ENCODE assay signal across 1 cellular context in the genomic region with DNA sequence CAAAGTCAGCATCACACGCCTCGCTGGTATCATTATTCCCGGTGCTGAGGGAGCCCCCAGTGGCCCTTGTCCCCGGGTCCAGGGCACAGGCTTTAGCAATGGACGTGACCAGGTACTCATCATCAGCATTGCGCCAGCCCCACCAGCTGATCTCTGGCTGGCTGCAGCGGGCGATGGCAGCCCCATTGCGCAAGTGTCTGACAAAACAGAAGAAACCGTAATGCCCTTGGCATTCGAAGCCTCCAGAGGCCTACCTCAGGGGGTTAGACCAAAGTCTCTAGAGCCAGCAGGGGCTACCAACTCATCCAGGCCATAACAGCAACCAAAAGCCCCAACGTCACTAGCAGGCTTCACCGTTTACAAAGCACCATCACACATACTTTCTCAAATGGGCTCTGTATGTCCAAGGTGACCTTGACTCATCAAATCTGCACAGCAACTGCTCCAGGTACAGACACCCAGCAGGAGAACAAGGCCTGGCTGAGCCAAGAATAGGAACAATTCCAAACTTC.
A peak's percentile ranks its signal among the peaks of the same experiment; 100 is the strongest.
TF ChIP-seq lines count a peak whose summit lies in the region.

No MANE protein-coding gene starts in this region.

TF ChIP-seq in HepG2, 621 proteins besides CTCF, POLR2A, EP300 and RAD21 (continued from another document and continues in another):
- TF ChIP-seq, protein P1, sequence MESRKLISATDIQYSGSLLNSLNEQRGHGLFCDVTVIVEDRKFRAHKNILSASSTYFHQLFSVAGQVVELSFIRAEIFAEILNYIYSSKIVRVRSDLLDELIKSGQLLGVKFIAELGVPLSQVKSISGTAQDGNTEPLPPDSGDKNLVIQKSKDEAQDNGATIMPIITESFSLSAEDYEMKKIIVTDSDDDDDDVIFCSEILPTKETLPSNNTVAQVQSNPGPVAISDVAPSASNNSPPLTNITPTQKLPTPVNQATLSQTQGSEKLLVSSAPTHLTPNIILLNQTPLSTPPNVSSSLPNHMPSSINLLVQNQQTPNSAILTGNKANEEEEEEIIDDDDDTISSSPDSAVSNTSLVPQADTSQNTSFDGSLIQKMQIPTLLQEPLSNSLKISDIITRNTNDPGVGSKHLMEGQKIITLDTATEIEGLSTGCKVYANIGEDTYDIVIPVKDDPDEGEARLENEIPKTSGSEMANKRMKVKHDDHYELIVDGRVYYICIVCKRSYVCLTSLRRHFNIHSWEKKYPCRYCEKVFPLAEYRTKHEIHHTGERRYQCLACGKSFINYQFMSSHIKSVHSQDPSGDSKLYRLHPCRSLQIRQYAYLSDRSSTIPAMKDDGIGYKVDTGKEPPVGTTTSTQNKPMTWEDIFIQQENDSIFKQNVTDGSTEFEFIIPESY (CRISPR knock-in tag; IDR thresholded peaks at IDR 0.05), result peak; percentile 97
- TF ChIP-seq NR2F2 (IDR thresholded peaks at IDR 0.05; ENCODE audit: borderline replicate concordance, low read depth) (no peak), PAX8 (CRISPR knock-in tag; IDR thresholded peaks at IDR 0.05; ENCODE audit: borderline replicate concordance) (no peak), TCF7 (IDR thresholded peaks at IDR 0.05; ENCODE audit: low read depth) (no peak), ZNF850 (CRISPR knock-in tag; conservative IDR thresholded peaks at IDR 0.05) (no peak), ZMAT3 (CRISPR knock-in tag; conservative IDR thresholded peaks at IDR 0.05) (no peak), RCOR2 (CRISPR knock-in tag; IDR thresholded peaks at IDR 0.05) (no peak), CEBPG (CRISPR knock-in tag; IDR thresholded peaks at IDR 0.05) (peak; percentile 60; the same call in 1 of the 2 replicates), ZNF274 (CRISPR knock-in tag; IDR thresholded peaks at IDR 0.05) (no peak), ISL2 (CRISPR knock-in tag; IDR thresholded peaks at IDR 0.05) (no peak), TCF12 (IDR thresholded peaks at IDR 0.05) (no peak), TCF12 (CRISPR knock-in tag; IDR thresholded peaks at IDR 0.05) (no peak), ZNF670 (CRISPR knock-in tag; IDR thresholded peaks at IDR 0.05; ENCODE audit: borderline replicate concordance) (no peak), ZNF615 (CRISPR knock-in tag; IDR thresholded peaks at IDR 0.05; ENCODE audit: borderline replicate concordance) (no peak), CEBPB (IDR thresholded peaks at IDR 0.05; ENCODE audit: borderline replicate concordance, low read depth, low read length) (peak; percentile 96), BCL6 (CRISPR knock-in tag; IDR thresholded peaks at IDR 0.05) (no peak), DPF2 (CRISPR knock-in tag; IDR thresholded peaks at IDR 0.05; ENCODE audit: borderline replicate concordance, low read depth) (no peak), ZFP41 (CRISPR knock-in tag; IDR thresholded peaks at IDR 0.05; ENCODE audit: borderline replicate concordance) (no peak), HNF4G (IDR thresholded peaks at IDR 0.05; ENCODE audit: borderline replicate concordance, low read depth, low read length) (no peak), HNF4G (CRISPR knock-in tag; IDR thresholded peaks at IDR 0.05; ENCODE audit: borderline replicate concordance, low read depth) (no peak), ZSCAN29 (CRISPR knock-in tag; conservative IDR thresholded peaks at IDR 0.05) (no peak), ZNF792 (CRISPR knock-in tag; IDR thresholded peaks at IDR 0.05) (no peak)
- TF ChIP-seq, protein P2, sequence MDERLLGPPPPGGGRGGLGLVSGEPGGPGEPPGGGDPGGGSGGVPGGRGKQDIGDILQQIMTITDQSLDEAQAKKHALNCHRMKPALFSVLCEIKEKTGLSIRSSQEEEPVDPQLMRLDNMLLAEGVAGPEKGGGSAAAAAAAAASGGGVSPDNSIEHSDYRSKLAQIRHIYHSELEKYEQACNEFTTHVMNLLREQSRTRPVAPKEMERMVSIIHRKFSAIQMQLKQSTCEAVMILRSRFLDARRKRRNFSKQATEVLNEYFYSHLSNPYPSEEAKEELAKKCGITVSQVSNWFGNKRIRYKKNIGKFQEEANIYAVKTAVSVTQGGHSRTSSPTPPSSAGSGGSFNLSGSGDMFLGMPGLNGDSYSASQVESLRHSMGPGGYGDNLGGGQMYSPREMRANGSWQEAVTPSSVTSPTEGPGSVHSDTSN (CRISPR knock-in tag; IDR thresholded peaks at IDR 0.05), result no peak
- TF ChIP-seq, protein P3, sequence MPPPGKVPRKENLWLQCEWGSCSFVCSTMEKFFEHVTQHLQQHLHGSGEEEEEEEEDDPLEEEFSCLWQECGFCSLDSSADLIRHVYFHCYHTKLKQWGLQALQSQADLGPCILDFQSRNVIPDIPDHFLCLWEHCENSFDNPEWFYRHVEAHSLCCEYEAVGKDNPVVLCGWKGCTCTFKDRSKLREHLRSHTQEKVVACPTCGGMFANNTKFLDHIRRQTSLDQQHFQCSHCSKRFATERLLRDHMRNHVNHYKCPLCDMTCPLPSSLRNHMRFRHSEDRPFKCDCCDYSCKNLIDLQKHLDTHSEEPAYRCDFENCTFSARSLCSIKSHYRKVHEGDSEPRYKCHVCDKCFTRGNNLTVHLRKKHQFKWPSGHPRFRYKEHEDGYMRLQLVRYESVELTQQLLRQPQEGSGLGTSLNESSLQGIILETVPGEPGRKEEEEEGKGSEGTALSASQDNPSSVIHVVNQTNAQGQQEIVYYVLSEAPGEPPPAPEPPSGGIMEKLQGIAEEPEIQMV (CRISPR knock-in tag; IDR thresholded peaks at IDR 0.05; ENCODE audit: low read depth), result no peak
- TF ChIP-seq, protein P4, sequence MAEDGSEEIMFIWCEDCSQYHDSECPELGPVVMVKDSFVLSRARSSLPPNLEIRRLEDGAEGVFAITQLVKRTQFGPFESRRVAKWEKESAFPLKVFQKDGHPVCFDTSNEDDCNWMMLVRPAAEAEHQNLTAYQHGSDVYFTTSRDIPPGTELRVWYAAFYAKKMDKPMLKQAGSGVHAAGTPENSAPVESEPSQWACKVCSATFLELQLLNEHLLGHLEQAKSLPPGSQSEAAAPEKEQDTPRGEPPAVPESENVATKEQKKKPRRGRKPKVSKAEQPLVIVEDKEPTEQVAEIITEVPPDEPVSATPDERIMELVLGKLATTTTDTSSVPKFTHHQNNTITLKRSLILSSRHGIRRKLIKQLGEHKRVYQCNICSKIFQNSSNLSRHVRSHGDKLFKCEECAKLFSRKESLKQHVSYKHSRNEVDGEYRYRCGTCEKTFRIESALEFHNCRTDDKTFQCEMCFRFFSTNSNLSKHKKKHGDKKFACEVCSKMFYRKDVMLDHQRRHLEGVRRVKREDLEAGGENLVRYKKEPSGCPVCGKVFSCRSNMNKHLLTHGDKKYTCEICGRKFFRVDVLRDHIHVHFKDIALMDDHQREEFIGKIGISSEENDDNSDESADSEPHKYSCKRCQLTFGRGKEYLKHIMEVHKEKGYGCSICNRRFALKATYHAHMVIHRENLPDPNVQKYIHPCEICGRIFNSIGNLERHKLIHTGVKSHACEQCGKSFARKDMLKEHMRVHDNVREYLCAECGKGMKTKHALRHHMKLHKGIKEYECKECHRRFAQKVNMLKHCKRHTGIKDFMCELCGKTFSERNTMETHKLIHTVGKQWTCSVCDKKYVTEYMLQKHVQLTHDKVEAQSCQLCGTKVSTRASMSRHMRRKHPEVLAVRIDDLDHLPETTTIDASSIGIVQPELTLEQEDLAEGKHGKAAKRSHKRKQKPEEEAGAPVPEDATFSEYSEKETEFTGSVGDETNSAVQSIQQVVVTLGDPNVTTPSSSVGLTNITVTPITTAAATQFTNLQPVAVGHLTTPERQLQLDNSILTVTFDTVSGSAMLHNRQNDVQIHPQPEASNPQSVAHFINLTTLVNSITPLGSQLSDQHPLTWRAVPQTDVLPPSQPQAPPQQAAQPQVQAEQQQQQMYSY (CRISPR knock-in tag; IDR thresholded peaks at IDR 0.05), result no peak
- TF ChIP-seq, protein P5, sequence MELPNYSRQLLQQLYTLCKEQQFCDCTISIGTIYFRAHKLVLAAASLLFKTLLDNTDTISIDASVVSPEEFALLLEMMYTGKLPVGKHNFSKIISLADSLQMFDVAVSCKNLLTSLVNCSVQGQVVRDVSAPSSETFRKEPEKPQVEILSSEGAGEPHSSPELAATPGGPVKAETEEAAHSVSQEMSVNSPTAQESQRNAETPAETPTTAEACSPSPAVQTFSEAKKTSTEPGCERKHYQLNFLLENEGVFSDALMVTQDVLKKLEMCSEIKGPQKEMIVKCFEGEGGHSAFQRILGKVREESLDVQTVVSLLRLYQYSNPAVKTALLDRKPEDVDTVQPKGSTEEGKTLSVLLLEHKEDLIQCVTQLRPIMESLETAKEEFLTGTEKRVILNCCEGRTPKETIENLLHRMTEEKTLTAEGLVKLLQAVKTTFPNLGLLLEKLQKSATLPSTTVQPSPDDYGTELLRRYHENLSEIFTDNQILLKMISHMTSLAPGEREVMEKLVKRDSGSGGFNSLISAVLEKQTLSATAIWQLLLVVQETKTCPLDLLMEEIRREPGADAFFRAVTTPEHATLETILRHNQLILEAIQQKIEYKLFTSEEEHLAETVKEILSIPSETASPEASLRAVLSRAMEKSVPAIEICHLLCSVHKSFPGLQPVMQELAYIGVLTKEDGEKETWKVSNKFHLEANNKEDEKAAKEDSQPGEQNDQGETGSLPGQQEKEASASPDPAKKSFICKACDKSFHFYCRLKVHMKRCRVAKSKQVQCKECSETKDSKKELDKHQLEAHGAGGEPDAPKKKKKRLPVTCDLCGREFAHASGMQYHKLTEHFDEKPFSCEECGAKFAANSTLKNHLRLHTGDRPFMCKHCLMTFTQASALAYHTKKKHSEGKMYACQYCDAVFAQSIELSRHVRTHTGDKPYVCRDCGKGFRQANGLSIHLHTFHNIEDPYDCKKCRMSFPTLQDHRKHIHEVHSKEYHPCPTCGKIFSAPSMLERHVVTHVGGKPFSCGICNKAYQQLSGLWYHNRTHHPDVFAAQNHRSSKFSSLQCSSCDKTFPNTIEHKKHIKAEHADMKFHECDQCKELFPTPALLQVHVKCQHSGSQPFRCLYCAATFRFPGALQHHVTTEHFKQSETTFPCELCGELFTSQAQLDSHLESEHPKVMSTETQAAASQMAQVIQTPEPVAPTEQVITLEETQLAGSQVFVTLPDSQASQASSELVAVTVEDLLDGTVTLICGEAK (IDR thresholded peaks at IDR 0.05), result no peak
- TF ChIP-seq, protein P5 (CRISPR knock-in tag; IDR thresholded peaks at IDR 0.05), result no peak
- TF ChIP-seq, protein P6, sequence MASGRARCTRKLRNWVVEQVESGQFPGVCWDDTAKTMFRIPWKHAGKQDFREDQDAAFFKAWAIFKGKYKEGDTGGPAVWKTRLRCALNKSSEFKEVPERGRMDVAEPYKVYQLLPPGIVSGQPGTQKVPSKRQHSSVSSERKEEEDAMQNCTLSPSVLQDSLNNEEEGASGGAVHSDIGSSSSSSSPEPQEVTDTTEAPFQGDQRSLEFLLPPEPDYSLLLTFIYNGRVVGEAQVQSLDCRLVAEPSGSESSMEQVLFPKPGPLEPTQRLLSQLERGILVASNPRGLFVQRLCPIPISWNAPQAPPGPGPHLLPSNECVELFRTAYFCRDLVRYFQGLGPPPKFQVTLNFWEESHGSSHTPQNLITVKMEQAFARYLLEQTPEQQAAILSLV (CRISPR knock-in tag; IDR thresholded peaks at IDR 0.05; ENCODE audit: borderline replicate concordance), result no peak
- TF ChIP-seq, protein P7, sequence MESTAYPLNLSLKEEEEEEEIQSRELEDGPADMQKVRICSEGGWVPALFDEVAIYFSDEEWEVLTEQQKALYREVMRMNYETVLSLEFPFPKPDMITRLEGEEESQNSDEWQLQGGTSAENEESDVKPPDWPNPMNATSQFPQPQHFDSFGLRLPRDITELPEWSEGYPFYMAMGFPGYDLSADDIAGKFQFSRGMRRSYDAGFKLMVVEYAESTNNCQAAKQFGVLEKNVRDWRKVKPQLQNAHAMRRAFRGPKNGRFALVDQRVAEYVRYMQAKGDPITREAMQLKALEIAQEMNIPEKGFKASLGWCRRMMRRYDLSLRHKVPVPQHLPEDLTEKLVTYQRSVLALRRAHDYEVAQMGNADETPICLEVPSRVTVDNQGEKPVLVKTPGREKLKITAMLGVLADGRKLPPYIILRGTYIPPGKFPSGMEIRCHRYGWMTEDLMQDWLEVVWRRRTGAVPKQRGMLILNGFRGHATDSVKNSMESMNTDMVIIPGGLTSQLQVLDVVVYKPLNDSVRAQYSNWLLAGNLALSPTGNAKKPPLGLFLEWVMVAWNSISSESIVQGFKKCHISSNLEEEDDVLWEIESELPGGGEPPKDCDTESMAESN (CRISPR knock-in tag; conservative IDR thresholded peaks at IDR 0.05), result no peak
- TF ChIP-seq, protein P8, sequence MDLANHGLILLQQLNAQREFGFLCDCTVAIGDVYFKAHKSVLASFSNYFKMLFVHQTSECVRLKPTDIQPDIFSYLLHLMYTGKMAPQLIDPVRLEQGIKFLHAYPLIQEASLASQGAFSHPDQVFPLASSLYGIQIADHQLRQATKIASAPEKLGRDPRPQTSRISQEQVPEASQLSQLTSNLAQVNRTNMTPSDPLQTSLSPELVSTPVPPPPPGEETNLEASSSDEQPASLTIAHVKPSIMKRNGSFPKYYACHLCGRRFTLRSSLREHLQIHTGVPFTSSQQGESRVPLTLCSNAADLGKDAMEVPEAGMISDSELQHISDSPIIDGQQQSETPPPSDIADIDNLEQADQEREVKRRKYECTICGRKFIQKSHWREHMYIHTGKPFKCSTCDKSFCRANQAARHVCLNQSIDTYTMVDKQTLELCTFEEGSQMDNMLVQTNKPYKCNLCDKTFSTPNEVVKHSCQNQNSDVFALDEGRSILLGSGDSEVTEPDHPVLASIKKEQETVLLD (CRISPR knock-in tag; IDR thresholded peaks at IDR 0.05; ENCODE audit: low read depth), result no peak
- TF ChIP-seq, protein P9, sequence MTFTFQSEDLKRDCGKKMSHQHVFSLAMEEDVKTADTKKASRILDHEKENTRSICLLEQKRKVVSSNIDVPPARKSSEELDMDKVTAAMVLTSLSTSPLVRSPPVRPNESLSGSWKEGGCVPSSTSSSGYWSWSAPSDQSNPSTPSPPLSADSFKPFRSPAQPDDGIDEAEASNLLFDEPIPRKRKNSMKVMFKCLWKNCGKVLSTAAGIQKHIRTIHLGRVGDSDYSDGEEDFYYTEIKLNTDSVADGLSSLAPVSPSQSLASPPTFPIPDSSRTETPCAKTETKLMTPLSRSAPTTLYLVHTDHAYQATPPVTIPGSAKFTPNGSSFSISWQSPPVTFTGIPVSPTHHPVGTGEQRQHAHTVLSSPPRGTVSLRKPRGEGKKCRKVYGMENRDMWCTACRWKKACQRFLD (CRISPR knock-in tag; IDR thresholded peaks at IDR 0.05; ENCODE audit: borderline replicate concordance), result no peak
